33 cellular contexts compared by ENCODE assay signal in the genomic region with DNA sequence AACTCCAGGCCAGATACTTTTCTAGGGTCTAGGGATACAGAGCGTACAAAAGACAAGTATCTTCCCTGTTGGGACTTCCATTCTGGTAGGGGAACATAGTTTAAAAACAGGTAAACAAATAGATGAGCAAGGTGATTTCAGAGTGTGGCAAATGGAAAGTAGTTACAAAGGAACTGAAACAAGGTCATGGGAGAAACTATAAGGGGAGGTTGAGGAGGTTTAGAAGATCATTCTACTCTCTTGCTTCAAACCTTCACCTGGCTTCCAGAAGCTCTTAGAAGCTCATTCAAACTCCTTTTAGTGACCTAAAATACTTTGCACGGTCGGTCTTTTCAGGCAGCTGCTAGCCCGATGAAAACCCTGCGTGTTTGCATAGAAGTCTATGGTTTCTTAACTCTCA. TPM values are rescaled to one million over a fixed set of nuclear protein-coding genes. Genes with fewer than 3 reads are reported as not detected.
A peak's percentile ranks its signal among the peaks of the same experiment; 100 is the strongest.
DNase-seq lines count a peak whose midpoint lies in the region; ATAC-seq and TF ChIP-seq lines count a peak whose summit lies in the region.
"Had no signal": no experiment of that assay in that cellular context is flagged by ENCODE, and none has a peak within 500 bp of the region (broad histone marks: within the 10 kb centered on the region; RNA-seq: fewer than 3 reads in every experiment).

No MANE protein-coding gene starts in this region.

- DNase-seq in GM12864 (ENCODE audit: low read depth) (peak; percentile 67), naive B cell (peak; percentile 35), HFFc6 (no peak), nucleus accumbens (lab: John Stamatoyannopoulos, UW) (no peak)
- DNase-seq: activated CD4-positive, alpha-beta T cell treated with anti-CD3 and anti-CD28 coated beads, Interleukin-2, amount 10 ng/mL, durations not matched to agents 24 days and 14 days; activated CD8-positive, alpha-beta memory T cell treated with anti-CD3 and anti-CD28 coated beads, Interleukin-2, amount 10 ng/mL, durations not matched to agents 7 days and 5 days; caudate nucleus; CD4-positive, alpha-beta memory T cell; DMS 273 treated with DMSO at 0.1 percent for 48 hours; NCI-H1105 treated with DMSO at 0.1 percent for 48 hours; NCI-H2081; NCI-H774; OCI-M1; pancreas; spleen; stimulated activated CD4-positive, alpha-beta T cell treated with anti-CD3 and anti-CD28 coated beads, Interleukin-4, amount 100 ng/mL, for 24 hours; thyroid gland had no signal

- H3K9me3 Mint-ChIP-seq in naive B cell (no peaks in the 10 kb centered on the region), HFFc6 (no peaks in the 10 kb centered on the region)
- H3K9me3 Mint-ChIP-seq: activated CD4-positive, alpha-beta T cell treated with anti-CD3 and anti-CD28 coated beads, Interleukin-2, amount 10 ng/mL, durations not matched to agents 24 days and 14 days; activated naive CD4-positive, alpha-beta T cell treated with anti-CD3 and anti-CD28 coated beads, Interleukin-2, amount 50 U/mL, for 72 hours; CD4-positive, alpha-beta memory T cell; IgD-negative memory B cell; nephron; stimulated activated naive CD8-positive, alpha-beta T cell treated with anti-CD3 and anti-CD28 coated beads, Interleukin-15, Interleukin-2, amounts not matched to agents 100 ng/mL and 50 ng/mL, for 24 hours; T-helper 2 cell treated with Interferon-gamma antibody and Interleukin-4, amounts not matched to agents 5 μg/mL and 100 μg/mL, for 36 hours had no signal

- H3K4me3 Mint-ChIP-seq in naive B cell (peak overlapping the region in 6 of 8 donors; percentile 0 to 54 (median 33)), HFFc6 (no peak overlapping the region)
- H3K4me3 Mint-ChIP-seq: activated CD4-positive, alpha-beta T cell treated with anti-CD3 and anti-CD28 coated beads, Interleukin-2, amount 10 ng/mL, durations not matched to agents 24 days and 14 days; activated CD8-positive, alpha-beta memory T cell treated with anti-CD3 and anti-CD28 coated beads, Interleukin-2, amount 10 ng/mL, durations not matched to agents 7 days and 5 days; CD4-positive, alpha-beta memory T cell; nephron; stimulated activated naive CD8-positive, alpha-beta T cell treated with anti-CD3 and anti-CD28 coated beads, Interleukin-15, Interleukin-2, amounts not matched to agents 100 ng/mL and 50 ng/mL, for 24 hours; T-helper 2 cell treated with Interferon-gamma antibody and Interleukin-4, amounts not matched to agents 5 μg/mL and 100 μg/mL, for 36 hours had no signal

- H3K27me3 Mint-ChIP-seq in naive B cell: no peaks in the 10 kb centered on the region
- peaks cover 36% of the 10 kb centered on the region for H3K27me3 Mint-ChIP-seq in HFFc6 (ENCODE audit: insufficient read depth)
- H3K27me3 Mint-ChIP-seq: stimulated activated naive CD8-positive, alpha-beta T cell treated with anti-CD3 and anti-CD28 coated beads, Interleukin-15, Interleukin-2, amounts not matched to agents 100 ng/mL and 50 ng/mL, for 24 hours had no signal

- peak overlapping the region in 2 of 6 donors; percentile 8 to 88 for H3K27ac Mint-ChIP-seq in naive B cell
- H3K27ac Mint-ChIP-seq in HFFc6: no peak overlapping the region
- H3K27ac Mint-ChIP-seq: activated CD4-positive, alpha-beta T cell treated with anti-CD3 and anti-CD28 coated beads, Interleukin-2, amount 10 ng/mL, durations not matched to agents 24 days and 14 days; activated CD8-positive, alpha-beta memory T cell treated with anti-CD3 and anti-CD28 coated beads, Interleukin-2, amount 10 ng/mL, durations not matched to agents 7 days and 5 days; activated naive CD4-positive, alpha-beta T cell treated with anti-CD3 and anti-CD28 coated beads, Interleukin-2, amount 50 U/mL, for 72 hours; stimulated activated naive CD8-positive, alpha-beta T cell treated with anti-CD3 and anti-CD28 coated beads, Interleukin-15, Interleukin-2, amounts not matched to agents 100 ng/mL and 50 ng/mL, for 24 hours; T-helper 2 cell treated with Interferon-gamma antibody and Interleukin-4, amounts not matched to agents 5 μg/mL and 100 μg/mL, for 36 hours had no signal

- peaks cover 48 to 71% (median 56%) of the 10 kb centered on the region in 3 donors for H3K4me1 Mint-ChIP-seq in naive B cell
- peaks cover 7% of the 10 kb centered on the region for H3K4me1 Mint-ChIP-seq in HFFc6 (ENCODE audit: low read depth)

- H3K4me3 ChIP-seq in GM12864 (ENCODE audit: low read depth, low read length): no peak overlapping the region
- H3K4me3 ChIP-seq: gastroesophageal sphincter, pancreas, right atrium auricular region, spleen, thyroid gland had no signal

- H3K36me3 Mint-ChIP-seq in naive B cell (no peaks in the 10 kb centered on the region), HFFc6 (ENCODE audit: low read depth) (no peaks in the 10 kb centered on the region)
- H3K36me3 Mint-ChIP-seq: CD4-positive, alpha-beta memory T cell; IgD-negative memory B cell had no signal

- ATAC-seq in GM19035 (IDR thresholded peaks at IDR 0.05; ENCODE audit: unreplicated experiment) (peak; percentile 55), HG03108 (IDR thresholded peaks at IDR 0.05; ENCODE audit: unreplicated experiment) (peak; percentile 36), naive B cell (ENCODE audit: low read depth in 2 of 2) (peak; percentile 27 to 34), HG02623 (IDR thresholded peaks at IDR 0.05; ENCODE audit: unreplicated experiment) (no peak), HG03159 (IDR thresholded peaks at IDR 0.05; ENCODE audit: unreplicated experiment) (no peak)
- ATAC-seq: activated CD8-positive, alpha-beta memory T cell treated with anti-CD3 and anti-CD28 coated beads, Interleukin-2, amount 10 ng/mL, durations not matched to agents 7 days and 5 days; activated naive CD4-positive, alpha-beta T cell treated with anti-CD3 and anti-CD28 coated beads, Interleukin-2, amount 50 U/mL, for 72 hours; gastroesophageal sphincter; pancreas; Right ventricle myocardium inferior had no signal

- TF ChIP-seq CTCF in GM12864 (IDR thresholded peaks at IDR 0.05; ENCODE audit: low read depth, low read length, missing control alignments) (no peak), HFFc6 (IDR thresholded peaks at IDR 0.05) (no peak)

RNA-seq across cellular contexts. Expression of a gene that starts 9.1 kb away (rescaled TPM):
- not detected for polyA plus RNA-seq in naive B cell (ENCODE audit: low read depth in 6 of 6)
- not detected for total RNA-seq in HFFc6 (2021; fragmentation: NEBNext Ultra II Directional; extraction: Animal tissue kit (Norgen Biotek cat#: 25700))
- total RNA-seq: activated CD4-positive, alpha-beta T cell treated with anti-CD3 and anti-CD28 coated beads, Interleukin-2, amount 10 ng/mL, durations not matched to agents 24 days and 14 days; activated CD8-positive, alpha-beta memory T cell treated with anti-CD3 and anti-CD28 coated beads, Interleukin-2, amount 10 ng/mL, durations not matched to agents 7 days and 5 days; activated naive CD4-positive, alpha-beta T cell treated with anti-CD3 and anti-CD28 coated beads, Interleukin-2, amount 50 U/mL, for 72 hours; astrocyte; dermis microvascular lymphatic vessel endothelial cell; H1 had no signal
- polyA plus RNA-seq: CD4-positive, alpha-beta memory T cell; H1; IgD-negative memory B cell; keratinocyte had no signal

RNA-seq across cellular contexts. Expression of a gene that starts 33.1 kb away (rescaled TPM):
- polyA plus RNA-seq in naive B cell (ENCODE audit: low read depth in 6 of 6): not detected
- not detected for total RNA-seq in HFFc6 (2021; fragmentation: NEBNext Ultra II Directional; extraction: Animal tissue kit (Norgen Biotek cat#: 25700))
- total RNA-seq: activated CD4-positive, alpha-beta T cell treated with anti-CD3 and anti-CD28 coated beads, Interleukin-2, amount 10 ng/mL, durations not matched to agents 24 days and 14 days; activated CD8-positive, alpha-beta memory T cell treated with anti-CD3 and anti-CD28 coated beads, Interleukin-2, amount 10 ng/mL, durations not matched to agents 7 days and 5 days; activated naive CD4-positive, alpha-beta T cell treated with anti-CD3 and anti-CD28 coated beads, Interleukin-2, amount 50 U/mL, for 72 hours; astrocyte; CD4-positive, alpha-beta memory T cell; dermis microvascular lymphatic vessel endothelial cell; gastroesophageal sphincter; right atrium auricular region; Right ventricle myocardium inferior had no signal
- polyA plus RNA-seq: CD4-positive, alpha-beta memory T cell; IgD-negative memory B cell; spleen had no signal

RNA-seq across cellular contexts. Expression of a gene that starts 56.3 kb away (rescaled TPM):
- polyA plus RNA-seq in naive B cell (ENCODE audit: low read depth in 6 of 6): 1 to 10 TPM in 2 of 6 donors, not detected in 4; 2.6 to 3.1 TPM
- total RNA-seq in HFFc6 (2021; fragmentation: NEBNext Ultra II Directional; extraction: Animal tissue kit (Norgen Biotek cat#: 25700)): under 1 TPM in 3 of 6 experiments, not detected in 3; 0.27 to 0.75 (median 0.73) TPM
- total RNA-seq: activated CD4-positive, alpha-beta T cell treated with anti-CD3 and anti-CD28 coated beads, Interleukin-2, amount 10 ng/mL, durations not matched to agents 24 days and 14 days; activated CD8-positive, alpha-beta memory T cell treated with anti-CD3 and anti-CD28 coated beads, Interleukin-2, amount 10 ng/mL, durations not matched to agents 7 days and 5 days; dermis microvascular lymphatic vessel endothelial cell had no signal

Comparison
In these comparisons a context has a peak if more than half of its experiments do, and no peak if none do; other contexts are left out.
1. DNase-seq: peak in GM12864 (single experiment) and naive B cell (single experiment); none in HFFc6 (single experiment) and nucleus accumbens (0 of 56).
2. ATAC-seq: peak in GM19035 (single experiment), HG03108 (single experiment) and naive B cell (2 of 2); none in HG02623 (single experiment) and HG03159 (single experiment).